ENCODE assay signal across 9 cellular contexts in the genomic region with DNA sequence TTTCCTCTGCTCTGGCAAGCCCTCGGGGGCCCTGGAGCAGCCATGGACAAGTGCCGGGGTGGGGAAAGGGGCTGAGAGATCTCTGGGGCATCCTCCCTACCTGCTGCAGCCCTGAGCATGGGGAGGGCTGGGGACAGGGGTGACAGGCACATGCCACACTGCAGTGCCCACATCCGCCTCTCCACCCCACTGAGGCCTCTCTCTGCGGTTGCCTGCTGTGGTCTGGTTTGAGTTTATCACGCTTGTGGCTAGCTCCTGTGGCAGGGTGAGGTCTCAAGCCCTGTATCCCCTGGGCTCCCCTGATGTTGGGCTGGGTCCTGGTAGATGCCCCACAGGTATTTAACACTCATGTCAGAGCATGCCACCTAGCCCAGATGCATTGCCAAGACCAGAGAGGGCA. TPM values are rescaled to one million over a fixed set of nuclear protein-coding genes. Genes with fewer than 3 reads are reported as not detected.
DNase-seq lines count a peak whose midpoint lies in the region; ATAC-seq and TF ChIP-seq lines count a peak whose summit lies in the region.
"Had no signal": no experiment of that assay in that cellular context is flagged by ENCODE, and none has a peak within 500 bp of the region (broad histone marks: within the 10 kb centered on the region; RNA-seq: fewer than 3 reads in every experiment).

No MANE protein-coding gene starts in this region.

- ATAC-seq in GM21737 (IDR thresholded peaks at IDR 0.05; ENCODE audit: unreplicated experiment): peak; percentile 44
- ATAC-seq in activated B cell treated with CpG ODN at 0.5 μM for 24 hours (ENCODE audit: low read depth): peak; percentile 84
- ATAC-seq in activated naive CD8-positive, alpha-beta T cell treated with anti-CD3 and anti-CD28 coated beads, Interleukin-2, amount 10 ng/mL, durations not matched to agents 7 days and 5 days (ENCODE audit: low read depth): peak; percentile 75

- in situ Hi-C loops in ACHN (cut with HindIII; ENCODE audit: low pct_ligation_motif_present, low pct_unique_long_range_greater_than_20kb, low sequenced_read_pairs): no loop called here

- intact Hi-C loops in activated B cell treated with CpG ODN at 0.5 μM for 24 hours (cut with micrococcal nuclease): no loop called here

- no peak for TF ChIP-seq CTCF in activated B cell treated with CpG ODN at 0.5 μM for 24 hours (IDR thresholded peaks at IDR 0.05)

- no peaks in the 10 kb centered on the region for H3K9me3 Mint-ChIP-seq in activated B cell treated with CpG ODN at 0.5 μM for 24 hours
- no peaks in the 10 kb centered on the region for H3K9me3 Mint-ChIP-seq in activated naive CD8-positive, alpha-beta T cell treated with anti-CD3 and anti-CD28 coated beads, Interleukin-2, amount 10 ng/mL, durations not matched to agents 7 days and 5 days

- DNase-seq in activated B cell treated with CpG ODN at 0.5 μM for 24 hours (no peak), NCI-H187 treated with DMSO at 0.1 percent for 48 hours (lab: John Stamatoyannopoulos, UW) (no peak), NCI-H2171 treated with DMSO at 0.1 percent for 48 hours (lab: John Stamatoyannopoulos, UW) (no peak), NCI-H146 (lab: John Stamatoyannopoulos, UW) (no peak), ACHN (no peak)
- DNase-seq in activated naive CD8-positive, alpha-beta T cell treated with anti-CD3 and anti-CD28 coated beads, Interleukin-2, amount 10 ng/mL, durations not matched to agents 7 days and 5 days: peak; percentile 84
- peak; percentile 24 to 53 for DNase-seq in stimulated activated CD8-positive, alpha-beta memory T cell treated with anti-CD3 and anti-CD28 coated beads, Interleukin-2, amount 100 ng/mL, for 1 hour (ENCODE audit: low read depth in 2 of 2)
- DNase-seq: trophoblast cell had no signal

- peaks cover 26% of the 10 kb centered on the region for H3K4me1 Mint-ChIP-seq in activated B cell treated with CpG ODN at 0.5 μM for 24 hours
- peaks cover 34% of the 10 kb centered on the region for H3K4me1 Mint-ChIP-seq in activated naive CD8-positive, alpha-beta T cell treated with anti-CD3 and anti-CD28 coated beads, Interleukin-2, amount 10 ng/mL, durations not matched to agents 7 days and 5 days

- peaks cover 37% of the 10 kb centered on the region for H3K27me3 Mint-ChIP-seq in activated B cell treated with CpG ODN at 0.5 μM for 24 hours
- peaks cover 45% of the 10 kb centered on the region for H3K27me3 Mint-ChIP-seq in activated naive CD8-positive, alpha-beta T cell treated with anti-CD3 and anti-CD28 coated beads, Interleukin-2, amount 10 ng/mL, durations not matched to agents 7 days and 5 days

- no peaks in the 10 kb centered on the region for H3K36me3 Mint-ChIP-seq in activated B cell treated with CpG ODN at 0.5 μM for 24 hours (ENCODE audit: low read depth)
- H3K36me3 Mint-ChIP-seq in activated naive CD8-positive, alpha-beta T cell treated with anti-CD3 and anti-CD28 coated beads, Interleukin-2, amount 10 ng/mL, durations not matched to agents 7 days and 5 days: no peaks in the 10 kb centered on the region

- CTCF ChIA-PET in activated B cell treated with CpG ODN at 0.5 μM for 24 hours (lab: Charles Lee): no interaction called here

- H3K4me3 Mint-ChIP-seq in activated B cell treated with CpG ODN at 0.5 μM for 24 hours: no peak overlapping the region
- peak overlapping the region; percentile 47 for H3K4me3 Mint-ChIP-seq in activated naive CD8-positive, alpha-beta T cell treated with anti-CD3 and anti-CD28 coated beads, Interleukin-2, amount 10 ng/mL, durations not matched to agents 7 days and 5 days

- POLR2A ChIA-PET in activated B cell treated with CpG ODN at 0.5 μM for 24 hours (lab: Charles Lee): no interaction called here
- POLR2A ChIA-PET in activated naive CD8-positive, alpha-beta T cell treated with anti-CD3 and anti-CD28 coated beads, Interleukin-2, amount 10 ng/mL, durations not matched to agents 7 days and 5 days (lab: Charles Lee): interaction anchor here (0.7 to 3.8 kb wide), 4 partner anchors 40 to 171 kb away, joined by 3 to 27 read pairs (median 3); no protein-coding TSS in a partner anchor

- no peak overlapping the region for H3K27ac Mint-ChIP-seq in activated B cell treated with CpG ODN at 0.5 μM for 24 hours
- no peak overlapping the region for H3K27ac Mint-ChIP-seq in activated naive CD8-positive, alpha-beta T cell treated with anti-CD3 and anti-CD28 coated beads, Interleukin-2, amount 10 ng/mL, durations not matched to agents 7 days and 5 days

RNA-seq across cellular contexts. Expression of gene MLN, which starts 52.9 kb away (rescaled TPM):
- total RNA-seq in activated B cell treated with CpG ODN at 0.5 μM for 24 hours: not detected in 2 replicates
- not detected for total RNA-seq in activated naive CD8-positive, alpha-beta T cell treated with anti-CD3 and anti-CD28 coated beads, Interleukin-2, amount 10 ng/mL, durations not matched to agents 7 days and 5 days

Comparison
In these comparisons a context has a peak if more than half of its experiments do, and no peak if none do; other contexts are left out.
1. DNase-seq: peak in activated naive CD8-positive, alpha-beta T cell treated with anti-CD3 and anti-CD28 coated beads, Interleukin-2, amount 10 ng/mL, durations not matched to agents 7 days and 5 days (single experiment) and stimulated activated CD8-positive, alpha-beta memory T cell treated with anti-CD3 and anti-CD28 coated beads, Interleukin-2, amount 100 ng/mL, for 1 hour (2 of 2); none in activated B cell treated with CpG ODN at 0.5 μM for 24 hours (single experiment), NCI-H187 treated with DMSO at 0.1 percent for 48 hours (single experiment), NCI-H2171 treated with DMSO at 0.1 percent for 48 hours (single experiment), NCI-H146 (single experiment) and ACHN (single experiment).
2. Peak in every context shown above with its lines, with median percentiles within 50 percentile points of each other: ATAC-seq.